Comparison of ENCODE assay signal across 26 cellular contexts in genomic region chr9:132773764-132774339, GRCh38.
DNase-seq lines count a peak whose midpoint lies in the region; ATAC-seq, FAIRE-seq and TF ChIP-seq lines count a peak whose summit lies in the region.
"Had no signal": no experiment of that assay in that cellular context is flagged by ENCODE, and none has a peak within 500 bp of the region (broad histone marks: within the 10 kb centered on the region; RNA-seq: fewer than 3 reads in every experiment).

No MANE protein-coding gene starts in this region.

- H3K4me1 Mint-ChIP-seq in activated naive CD8-positive, alpha-beta T cell treated with anti-CD3 and anti-CD28 coated beads, Interleukin-2, amount 10 ng/mL, durations not matched to agents 7 days and 5 days: peaks cover 13% of the 10 kb centered on the region
- peaks cover 15% of the 10 kb centered on the region for H3K4me1 Mint-ChIP-seq in activated naive CD8-positive, alpha-beta T cell treated with anti-CD3 and anti-CD28 coated beads for 36 hours

- no TSS peak for BruUV-seq in K562 (replicated peaks; lab: Mats Ljungman, UMichigan)
- BruUV-seq in mammary epithelial cell (replicated peaks; lab: Mats Ljungman, UMichigan): no TSS peak

- H3K27me3 ChIP-seq in K562 (ENCODE audit: control insufficient read depth in 2 of 2, insufficient read depth in 2 of 2, low read length in 2 of 2) (peaks cover 0 to 9% of the 10 kb centered on the region in 2 experiments; a peak in 1 of 5 replicates), mammary epithelial cell (ENCODE audit: insufficient read depth, low read length) (no peaks in the 10 kb centered on the region)
- H3K27me3 ChIP-seq: BLaER1 had no signal

- no peak overlapping the region for H3K27ac ChIP-seq in K562 (ENCODE audit: extremely low read depth, low read depth, low read length)
- no peak overlapping the region for H3K27ac ChIP-seq in mammary epithelial cell (ENCODE audit: insufficient read depth, low read depth, low read length)
- H3K27ac ChIP-seq: BLaER1, HL-60 had no signal

- peak overlapping the region; percentile 23 for H3K4me3 Mint-ChIP-seq in activated naive CD8-positive, alpha-beta T cell treated with anti-CD3 and anti-CD28 coated beads, Interleukin-2, amount 10 ng/mL, durations not matched to agents 7 days and 5 days
- H3K4me3 Mint-ChIP-seq in activated naive CD8-positive, alpha-beta T cell treated with anti-CD3 and anti-CD28 coated beads for 36 hours: no peak overlapping the region

- TF ChIP-seq RAD21 in K562 (CRISPR knock-in tag; conservative IDR thresholded peaks at IDR 0.05 in 1 of 2, IDR thresholded peaks at IDR 0.05 in 1 of 2): no peak

- no peak overlapping the region for H2AFZ ChIP-seq in K562 (ENCODE audit: low read depth, low read length)
- no peak overlapping the region for H2AFZ ChIP-seq in mammary epithelial cell (ENCODE audit: low read depth, low read length)

- no peaks in the 10 kb centered on the region for H3K9me3 Mint-ChIP-seq in activated naive CD8-positive, alpha-beta T cell treated with anti-CD3 and anti-CD28 coated beads, Interleukin-2, amount 10 ng/mL, durations not matched to agents 7 days and 5 days
- H3K9me3 Mint-ChIP-seq in activated naive CD8-positive, alpha-beta T cell treated with anti-CD3 and anti-CD28 coated beads for 36 hours: peaks cover 8% of the 10 kb centered on the region
- H3K9me3 Mint-ChIP-seq: IgD-negative memory B cell had no signal

- WGBS in K562 (ENCODE audit: insufficient coverage, low coverage, missing lambda C conversion rate): 19% methylated on average over 5 of the region's 7 CpGs
- WGBS in mammary epithelial cell (ENCODE audit: low coverage, missing lambda C conversion rate): 100% methylated on average over 5 of the region's 7 CpGs

- in situ Hi-C loops in K562 (cut with MboI) (no loop called here), mammary epithelial cell (cut with MboI; ENCODE audit: low sequenced_read_pairs in 2 of 2) (no loop called here)

- H3K9me3 ChIP-seq in K562 (replicated peaks; ENCODE audit: control insufficient read depth, insufficient read depth, low read depth, low read length) (0 out of 2 replicates have a peak, but pooled peaks cover 3% of the 10 kb centered on the region), mammary epithelial cell (replicated peaks; ENCODE audit: insufficient read depth, low read length) (no peaks in the 10 kb centered on the region)
- H3K9me3 ChIP-seq: SK-N-SH had no signal

- H4K20me1 ChIP-seq in K562 (replicated peaks; ENCODE audit: control insufficient read depth, insufficient read depth, low read length): no peaks in the 10 kb centered on the region
- H4K20me1 ChIP-seq in mammary epithelial cell (ENCODE audit: insufficient read depth, low read length): no peaks in the 10 kb centered on the region
- H4K20me1 ChIP-seq: BLaER1 had no signal

- H3K4me1 ChIP-seq in K562 (replicated peaks in 1 of 2; ENCODE audit: control insufficient read depth in 2 of 2, insufficient read depth in 2 of 2, low read length in 2 of 2) (peaks cover 4 to 24% of the 10 kb centered on the region in 2 experiments; a peak in 3 of 5 replicates), mammary epithelial cell (ENCODE audit: insufficient read depth, low read length) (no peaks in the 10 kb centered on the region)

- H3K36me3 Mint-ChIP-seq in activated naive CD8-positive, alpha-beta T cell treated with anti-CD3 and anti-CD28 coated beads, Interleukin-2, amount 10 ng/mL, durations not matched to agents 7 days and 5 days: peaks cover 14% of the 10 kb centered on the region
- H3K36me3 Mint-ChIP-seq in activated naive CD8-positive, alpha-beta T cell treated with anti-CD3 and anti-CD28 coated beads for 36 hours: peaks cover 22% of the 10 kb centered on the region

- CTCF ChIA-PET in K562 (lab: Yijun Ruan, JAX; ENCODE audit: low intra/inter-chr PET ratio): no interaction called here
- CTCF ChIA-PET in mammary epithelial cell (lab: Charles Lee; ENCODE audit: low non-redundant PET): no interaction called here

- ATAC-seq in activated naive CD8-positive, alpha-beta T cell treated with anti-CD3 and anti-CD28 coated beads, Interleukin-2, amount 10 ng/mL, durations not matched to agents 7 days and 5 days (ENCODE audit: low read depth): no peak
- no peak for ATAC-seq in K562

- H3K9ac ChIP-seq in K562 (ENCODE audit: insufficient read depth in 1 of 2, low read depth in 2 of 2, low read length in 2 of 2): no peak overlapping the region
- H3K9ac ChIP-seq in mammary epithelial cell (ENCODE audit: insufficient read depth, low read length): no peak overlapping the region
- H3K9ac ChIP-seq: BLaER1, SK-N-SH had no signal

- dilution Hi-C loops in mammary epithelial cell (cut with HindIII; ENCODE audit: low sequenced_read_pairs): loop anchor here (5.0 kb wide), 1 partner anchor 38 kb away; no protein-coding TSS in a partner anchor

- H3K36me3 ChIP-seq in K562 (ENCODE audit: control insufficient read depth, insufficient read depth, low read length) (no peaks in the 10 kb centered on the region), mammary epithelial cell (ENCODE audit: insufficient read depth, low read length) (no peaks in the 10 kb centered on the region)
- H3K36me3 ChIP-seq: BLaER1 had no signal

- TF ChIP-seq POLR2A in K562 (conservative IDR thresholded peaks at IDR 0.05): no peak

- no peak for FAIRE-seq in K562 (lab: Jason Lieb, UNC)
- FAIRE-seq: A204.1, GM19239, H54, RCC 7860 had no signal

- intact Hi-C loops in K562 (cut with micrococcal nuclease): no loop called here
- intact Hi-C loops in mammary epithelial cell (cut with micrococcal nuclease): no loop called here

- TF ChIP-seq EP300 in K562 (IDR thresholded peaks at IDR 0.05; ENCODE audit: low read length): no peak

- TF ChIP-seq CTCF in K562 (IDR thresholded peaks at IDR 0.05 in 2 of 3, conservative IDR thresholded peaks at IDR 0.05 in 1 of 3; ENCODE audit: insufficient read depth in 2 of 3, low read depth in 1 of 3, low read length in 3 of 3) (no peak), mammary epithelial cell (conservative IDR thresholded peaks at IDR 0.05 in 1 of 2, IDR thresholded peaks at IDR 0.05 in 1 of 2; ENCODE audit: extremely low read depth in 1 of 2, insufficient read depth in 1 of 2, low read depth in 1 of 2, low read length in 2 of 2) (no peak)

- no peak for DNase-seq in activated naive CD8-positive, alpha-beta T cell treated with anti-CD3 and anti-CD28 coated beads, Interleukin-2, amount 10 ng/mL, durations not matched to agents 7 days and 5 days
- no peak for DNase-seq in activated naive CD8-positive, alpha-beta T cell treated with anti-CD3 and anti-CD28 coated beads for 36 hours
- no peak for DNase-seq in K562 (ENCODE audit: extremely low read depth in 1 of 4, low spot score in 3 of 4)
- peak; percentile 9 for DNase-seq in mesenteric fat pad (ENCODE audit: low spot score)
- DNase-seq in D341Med (ENCODE audit: low spot score): no peak
- no peak for DNase-seq in anterior cingulate cortex (lab: John Stamatoyannopoulos, UW)
- DNase-seq in mammary epithelial cell: no peak
- DNase-seq: CD4-positive, alpha-beta memory T cell; DMS79 treated with DMSO at 0.1 percent for 48 hours; GF-D8; Karpas-422; NCI-H1092 treated with DMSO at 0.1 percent for 48 hours; NCI-H1436; NCI-H187; NCI-H2081 treated with DMSO at 0.1 percent for 48 hours; NCI-H446; NCI-H524 treated with DMSO at 0.1 percent for 48 hours; NCI-H774; SK-N-SH had no signal

- no peak overlapping the region for H3K4me2 ChIP-seq in K562 (ENCODE audit: insufficient read depth, low read length)
- H3K4me2 ChIP-seq in mammary epithelial cell (ENCODE audit: insufficient read depth, low read depth, low read length): no peak overlapping the region
- H3K4me2 ChIP-seq: BLaER1, SK-N-SH had no signal

- H3K4me3 ChIP-seq in K562: no peak overlapping the region
- no peak overlapping the region for H3K4me3 ChIP-seq in mammary epithelial cell (replicated peaks in 1 of 3; ENCODE audit: insufficient read depth in 1 of 3, low read depth in 2 of 3, low read length in 3 of 3)
- H3K4me3 ChIP-seq: BLaER1 had no signal

- POLR2A ChIA-PET in activated naive CD8-positive, alpha-beta T cell treated with anti-CD3 and anti-CD28 coated beads, Interleukin-2, amount 10 ng/mL, durations not matched to agents 7 days and 5 days (lab: Charles Lee): interaction anchor here (0.6 kb wide), 1 partner anchor 75 kb away, joined by 3 read pairs; no protein-coding TSS in a partner anchor
- POLR2A ChIA-PET in K562 (lab: Yijun Ruan, JAX): interaction anchor here (0.6 kb wide), 2 partner anchors 166 to 266 kb away, joined by 3 read pairs; no protein-coding TSS in a partner anchor

- H3K9me1 ChIP-seq in K562 (ENCODE audit: control insufficient read depth, insufficient read depth, low read length): no peaks in the 10 kb centered on the region

- no peaks in the 10 kb centered on the region for H3K79me2 ChIP-seq in K562 (ENCODE audit: control insufficient read depth, insufficient read depth, low read length)
- no peaks in the 10 kb centered on the region for H3K79me2 ChIP-seq in mammary epithelial cell (ENCODE audit: insufficient read depth, low read length)

- H3K27me3 Mint-ChIP-seq in activated naive CD8-positive, alpha-beta T cell treated with anti-CD3 and anti-CD28 coated beads, Interleukin-2, amount 10 ng/mL, durations not matched to agents 7 days and 5 days: no peaks in the 10 kb centered on the region
- no peaks in the 10 kb centered on the region for H3K27me3 Mint-ChIP-seq in activated naive CD8-positive, alpha-beta T cell treated with anti-CD3 and anti-CD28 coated beads for 36 hours

- peak overlapping the region; percentile 59 for H3K27ac Mint-ChIP-seq in activated naive CD8-positive, alpha-beta T cell treated with anti-CD3 and anti-CD28 coated beads, Interleukin-2, amount 10 ng/mL, durations not matched to agents 7 days and 5 days
- H3K27ac Mint-ChIP-seq in activated naive CD8-positive, alpha-beta T cell treated with anti-CD3 and anti-CD28 coated beads for 36 hours: no peak overlapping the region
- H3K27ac Mint-ChIP-seq: IgD-negative memory B cell had no signal

TF ChIP-seq in K562, 482 proteins besides CTCF, POLR2A, EP300 and RAD21 (continues in another document):
- no peak for TF ChIP-seq PYGO2 (tag; IDR thresholded peaks at IDR 0.05)
- no peak for TF ChIP-seq ETS2 (tag; IDR thresholded peaks at IDR 0.05; ENCODE audit: borderline replicate concordance, poor library complexity, severe bottlenecking)
- TF ChIP-seq E2F5 (CRISPR knock-in tag; IDR thresholded peaks at IDR 0.05): no peak
- peak; percentile 56 for TF ChIP-seq ZFP36 (IDR thresholded peaks at IDR 0.05; ENCODE audit: low read depth, low read length, partially characterized antibody)
